9 cellular contexts compared by ENCODE assay signal in the genomic region with DNA sequence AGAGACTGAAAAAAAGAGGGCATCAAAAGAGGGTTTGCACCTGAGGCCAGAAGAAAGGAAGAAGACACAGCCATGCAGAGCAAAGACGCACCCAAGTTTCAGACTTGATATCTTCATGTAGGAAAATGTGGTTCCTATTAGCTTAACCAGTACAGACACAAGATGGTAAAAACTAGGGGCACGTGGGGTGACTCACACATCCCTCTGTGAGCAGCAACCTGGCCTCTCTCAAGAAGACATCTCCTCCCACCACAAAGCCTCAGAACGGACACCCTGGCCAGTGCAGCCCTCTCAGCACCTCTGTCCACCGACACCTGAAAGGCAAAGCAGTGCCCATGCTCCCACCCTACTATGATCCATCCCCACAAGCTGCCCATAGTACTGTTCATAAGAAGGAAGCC. TPM values are rescaled to one million over a fixed set of nuclear protein-coding genes. Genes with fewer than 3 reads are reported as not detected.
DNase-seq lines count a peak whose midpoint lies in the region; ATAC-seq and TF ChIP-seq lines count a peak whose summit lies in the region.
"Had no signal": no experiment of that assay in that cellular context is flagged by ENCODE, and none has a peak within 500 bp of the region (broad histone marks: within the 10 kb centered on the region; RNA-seq: fewer than 3 reads in every experiment).

No MANE protein-coding gene starts in this region.

- DNase-seq in AG10803 (ENCODE audit: low read depth) = peak; percentile 74
- peak; percentile 28 to 70 for DNase-seq in activated CD4-positive, alpha-beta T cell treated with anti-CD3 and anti-CD28 coated beads, Interleukin-2, amount 50 U/mL, for 24 hours (ENCODE audit: low read depth in 1 of 2, low spot score in 1 of 2)
- DNase-seq in fibroblast of pulmonary artery (ENCODE audit: low read depth) = peak; percentile 21
- DNase-seq in nephron progenitor cell = no peak
- no peak for DNase-seq in testis
- no peak for DNase-seq in right cardiac atrium

- TF ChIP-seq CTCF in AG10803 (conservative IDR thresholded peaks at IDR 0.05; ENCODE audit: low read length) (no peak), fibroblast of pulmonary artery (IDR thresholded peaks at IDR 0.05; ENCODE audit: low read length, missing control alignments) (no peak), nephron progenitor cell (IDR thresholded peaks at IDR 0.05) (no peak), testis (IDR thresholded peaks at IDR 0.05) (no peak)

- H3K27ac ChIP-seq in testis (no peak overlapping the region), right cardiac atrium (ENCODE audit: low read length) (no peak overlapping the region)
- H3K27ac ChIP-seq: BLaER1 treated with 17β-estradiol and CSF1 and Interleukin-3, amounts not matched to agents 10 nM and 100 nM had no signal

- no peak overlapping the region for H3K4me3 ChIP-seq in AG10803 (ENCODE audit: low read length)
- no peak overlapping the region for H3K4me3 ChIP-seq in fibroblast of pulmonary artery (replicated peaks; ENCODE audit: low read depth, low read length)
- no peak overlapping the region for H3K4me3 ChIP-seq in testis
- H3K4me3 ChIP-seq in right cardiac atrium (ENCODE audit: low read length) = no peak overlapping the region
- H3K4me3 ChIP-seq: BLaER1 treated with 17β-estradiol and CSF1 and Interleukin-3, amounts not matched to agents 10 nM and 100 nM had no signal

- H3K27ac Mint-ChIP-seq in nephron progenitor cell = no peak overlapping the region

- no peaks in the 10 kb centered on the region for H3K4me1 Mint-ChIP-seq in nephron progenitor cell

- TF ChIP-seq POLR2A in testis (IDR thresholded peaks at IDR 0.05) = no peak

- no peaks in the 10 kb centered on the region for H3K4me1 ChIP-seq in testis
- H3K4me1 ChIP-seq in right cardiac atrium (ENCODE audit: control insufficient read depth, insufficient read depth, low read length) = no peaks in the 10 kb centered on the region

- H3K36me3 Mint-ChIP-seq in nephron progenitor cell (ENCODE audit: low read depth) = peaks cover 38% of the 10 kb centered on the region

- WGBS in testis, 2 donors = 50 to 71% methylated on average over 2 to 4 of the region's 4 CpGs
- WGBS in right cardiac atrium = 75% methylated on average over 4 of the region's 4 CpGs

- no peaks in the 10 kb centered on the region for H3K9me3 Mint-ChIP-seq in nephron progenitor cell

- no peaks in the 10 kb centered on the region for H3K27me3 Mint-ChIP-seq in nephron progenitor cell (ENCODE audit: low read depth, poor library complexity)

- peak; percentile 47 for ATAC-seq in HG02642 (IDR thresholded peaks at IDR 0.05; ENCODE audit: poor library complexity, unreplicated experiment)
- ATAC-seq in HG03175 (IDR thresholded peaks at IDR 0.05; ENCODE audit: unreplicated experiment) = no peak
- ATAC-seq in right cardiac atrium = no peak

- intact Hi-C loops in testis (cut with DNase I; ENCODE audit: low total_unique reads) (no loop called here), right cardiac atrium (cut with DNase I) (no loop called here)

- no peak overlapping the region for H3K4me3 Mint-ChIP-seq in nephron progenitor cell

- no peaks in the 10 kb centered on the region for H3K36me3 ChIP-seq in testis (ENCODE audit: low read depth, missing control alignments)

- H3K27me3 ChIP-seq in testis (no peaks in the 10 kb centered on the region), right cardiac atrium (ENCODE audit: control insufficient read depth, insufficient read depth) (no peaks in the 10 kb centered on the region)
- H3K27me3 ChIP-seq: BLaER1 treated with 17β-estradiol and CSF1 and Interleukin-3, amounts not matched to agents 10 nM and 100 nM had no signal

- H3K9me3 ChIP-seq in testis (no peaks in the 10 kb centered on the region), right cardiac atrium (ENCODE audit: control insufficient read depth, low read length) (no peaks in the 10 kb centered on the region)
- H3K9me3 ChIP-seq: BLaER1 treated with 17β-estradiol and CSF1 and Interleukin-3, amounts not matched to agents 10 nM and 100 nM had no signal

RNA-seq across cellular contexts. Expression of gene GLB1, which starts 33.3 kb away (rescaled TPM):
- total RNA-seq in testis = 10 to 100 TPM; 44.3 to 61.6 TPM
- 43.7 TPM for polyA plus RNA-seq in testis (ENCODE audit: insufficient read depth, low read depth, low replicate concordance)
- 10 to 100 TPM; 25.3 to 33.2 (median 28.3) TPM for total RNA-seq in right cardiac atrium
- polyA plus RNA-seq in right cardiac atrium = 9.8 TPM

RNA-seq across cellular contexts. Expression of gene TMPPE, which starts 33.3 kb away (rescaled TPM):
- total RNA-seq in testis (1 to 10 TPM; 6.5 to 7.9 TPM), right cardiac atrium (1 to 10 TPM; 4.4 to 6.5 (median 5.1) TPM)
- polyA plus RNA-seq in testis (ENCODE audit: insufficient read depth, low read depth, low replicate concordance) (0.82 TPM), right cardiac atrium (0.50 TPM)

RNA-seq across cellular contexts. Expression of gene CRTAP, which starts 50.2 kb away (rescaled TPM):
- total RNA-seq in testis = 100 to 1,000 TPM in 1 of 2 donors, 10 to 100 TPM in 1; 70.2 to 123 TPM
- 151 TPM for polyA plus RNA-seq in testis (ENCODE audit: insufficient read depth, low read depth, low replicate concordance)
- 100 to 1,000 TPM; 133 to 180 (median 149) TPM for total RNA-seq in right cardiac atrium
- 51.8 TPM for polyA plus RNA-seq in right cardiac atrium

Comparison
In these comparisons a context has a peak if more than half of its experiments do, and no peak if none do; other contexts are left out.
1. DNase-seq: peak in AG10803 (single experiment), activated CD4-positive, alpha-beta T cell treated with anti-CD3 and anti-CD28 coated beads, Interleukin-2, amount 50 U/mL, for 24 hours (2 of 2) and fibroblast of pulmonary artery (single experiment); none in nephron progenitor cell (single experiment), testis (single experiment) and right cardiac atrium (0 of 3).